Comparison of ENCODE assay signal across 18 cellular contexts in the genomic region with DNA sequence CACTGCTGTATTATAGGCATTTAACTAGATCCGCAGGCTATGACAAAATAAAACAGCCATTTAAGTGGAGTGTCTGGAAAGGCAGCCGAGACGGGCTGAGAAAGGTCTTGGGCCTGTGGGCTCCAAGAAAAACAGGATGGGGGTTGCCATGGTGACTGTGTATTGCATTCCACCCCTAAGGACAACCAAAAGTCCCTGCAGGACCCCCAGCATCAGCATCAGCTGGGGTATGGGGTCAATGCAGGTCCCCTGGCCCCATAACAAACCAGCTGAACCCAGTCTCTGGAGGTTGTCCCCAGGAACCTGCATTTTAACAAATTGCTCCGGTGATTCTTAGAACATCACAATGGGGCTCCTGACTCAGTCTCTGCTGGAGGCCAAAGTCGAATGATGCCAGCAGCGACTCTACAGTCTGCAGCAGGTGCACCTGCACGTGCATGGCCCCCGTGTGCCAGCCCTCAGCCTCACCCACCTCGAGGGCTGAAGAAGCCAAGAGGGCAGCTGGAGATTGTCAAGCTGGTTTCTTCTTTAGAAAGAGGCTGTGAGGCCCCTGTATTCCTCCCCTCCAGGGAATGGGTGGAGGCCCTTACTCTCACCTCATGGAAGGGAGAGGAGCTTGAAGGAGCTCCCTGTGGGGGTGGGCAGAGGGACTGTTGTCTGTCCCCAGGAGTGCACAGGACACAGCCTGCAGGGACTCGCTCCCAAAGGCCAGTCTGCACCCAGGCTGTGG.
"Had no signal": no experiment of that assay in that cellular context is flagged by ENCODE, and none has a peak within 500 bp of the region (broad histone marks: within the 10 kb centered on the region; RNA-seq: fewer than 3 reads in every experiment).

No MANE protein-coding gene starts in this region.

- H3K4me3 Mint-ChIP-seq: mesothelial cell of epicardium, natural killer cell, neural crest cell, type B pancreatic cell had no signal

- H3K4me3 ChIP-seq: esophagus squamous epithelium, hepatocyte, ovary, smooth muscle cell, thyroid gland, uterus had no signal

- H2AFZ ChIP-seq: hepatocyte had no signal

- H3K36me3 Mint-ChIP-seq: mesothelial cell of epicardium, natural killer cell, type B pancreatic cell had no signal

- H3K27ac Mint-ChIP-seq: mesothelial cell of epicardium, natural killer cell, type B pancreatic cell had no signal

- H3K79me2 ChIP-seq: hepatocyte had no signal

- H3K9me3 Mint-ChIP-seq: natural killer cell, neural crest cell, type B pancreatic cell had no signal

- H3K27ac ChIP-seq: esophagus squamous epithelium, hepatocyte, ovary, thyroid gland, uterus had no signal

- H3K9me3 ChIP-seq: esophagus squamous epithelium, ovary, thyroid gland, uterus had no signal

- H3K4me1 Mint-ChIP-seq: natural killer cell, neural crest cell had no signal

- H3K27me3 ChIP-seq: hepatocyte, ovary, thyroid gland, uterus had no signal

- H3K4me1 ChIP-seq: esophagus squamous epithelium, thyroid gland, uterus had no signal

- DNase-seq: effector memory CD4-positive, alpha-beta T cell; esophagus squamous epithelium; foreskin fibroblast; kidney glomerular epithelial cell; natural killer cell; nucleus accumbens; right cardiac atrium; stimulated activated CD4-positive, alpha-beta T cell treated with anti-CD3 and anti-CD28 coated beads, Interleukin-2, amount 100 ng/mL, for 48 hours; stimulated activated naive CD4-positive, alpha-beta T cell treated with Interleukin-2 at 50 U/mL for 16 hours; thyroid gland; uterus had no signal

- ATAC-seq: left lobe of liver, natural killer cell had no signal

- H3K4me2 ChIP-seq: hepatocyte, smooth muscle cell had no signal

- H3K36me3 ChIP-seq: esophagus squamous epithelium, ovary, thyroid gland, uterus had no signal
